In genomic region chr4:112231779-112232713, GRCh38 we compare ENCODE assay signal across 8 cellular contexts. TPM values are rescaled to one million over a fixed set of nuclear protein-coding genes. Genes with fewer than 3 reads are reported as not detected.
DNase-seq lines count a peak whose midpoint lies in the region; ATAC-seq and TF ChIP-seq lines count a peak whose summit lies in the region.

AP1AR (plus strand) TSS chr4:112231787; CDS start chr4:112232092, 305 bp downstream.

- no peak for TF ChIP-seq RAD21 in liver (IDR thresholded peaks at IDR 0.05)

- H3K9ac ChIP-seq in liver (ENCODE audit: low read depth in 1 of 2, low read length in 2 of 2): peak within 1 kb of the TSS; percentile 93 to 98

- peak within 1 kb of the TSS; percentile 80 to 95 (median 95) for H3K4me3 ChIP-seq in liver (ENCODE audit: low read depth in 1 of 3, low read length in 3 of 3)

- H3K27me3 ChIP-seq in liver (ENCODE audit: control insufficient read depth in 4 of 4, insufficient read depth in 4 of 4, low read length in 3 of 4): no peaks in the 10 kb centered on the region

- under 1% methylated on average over 70 of the region's 70 CpGs for WGBS in liver

- H3K9me3 ChIP-seq in liver (ENCODE audit: control insufficient read depth in 4 of 4, low read length in 3 of 4): no peaks in the 10 kb centered on the region

- peaks cover 2 to 14% (median 9%) of the 10 kb centered on the region in 4 donors for H3K4me1 ChIP-seq in liver (ENCODE audit: control insufficient read depth in 4 of 4, insufficient read depth in 4 of 4, low read length in 3 of 4)

- DNase-seq in C1 segment of cervical spinal cord (lab: John Stamatoyannopoulos, UW) (peak in 13 of 14 donors; percentile 55 to 91 (median 83)), NCI-H69 (lab: John Stamatoyannopoulos, UW) (peak; percentile 87), dermis blood vessel endothelial cell (peak; percentile 85)
- peak; percentile 59 to 63 for DNase-seq in activated CD4-positive, alpha-beta T cell treated with anti-CD3 and anti-CD28 coated beads, Interleukin-2, amount 50 U/mL, for 4 hours
- DNase-seq in stimulated activated CD4-positive, alpha-beta T cell treated with anti-CD3 and anti-CD28 coated beads, Interleukin-4, amount 100 ng/mL, for 4 hours: peak; percentile 66 to 74

- peak; percentile 12 for TF ChIP-seq CTCF in liver (IDR thresholded peaks at IDR 0.05; ENCODE audit: low read depth, low read length, missing input control)

- peak within 1 kb of the TSS; percentile 97 to 100 for H3K27ac ChIP-seq in liver (ENCODE audit: low read depth in 1 of 2, low read length in 2 of 2)

- H3K36me3 ChIP-seq in liver (ENCODE audit: control insufficient read depth in 4 of 4, insufficient read depth in 3 of 4, low read depth in 1 of 4, low read length in 3 of 4): no peaks in the 10 kb centered on the region

- peak; percentile 48 for ATAC-seq in HG03378 (IDR thresholded peaks at IDR 0.05; ENCODE audit: unreplicated experiment)

- TF ChIP-seq POLR2A in GM19099 (IDR thresholded peaks at IDR 0.05; ENCODE audit: extremely low read depth, insufficient read length, low read depth): peak; percentile 80

TF ChIP-seq in liver, 16 proteins besides CTCF, POLR2A, EP300 and RAD21:
- peak; percentile 72 for TF ChIP-seq TAF1 (conservative IDR thresholded peaks at IDR 0.05)
- TF ChIP-seq JUND (IDR thresholded peaks at IDR 0.05): no peak
TF ChIP-seq in liver: peak in this region for 1.

RNA-seq across cellular contexts. Expression of gene AP1AR, which starts in this region (rescaled TPM):
- total RNA-seq in dermis blood vessel endothelial cell (37.7 and 39.3 TPM in 2 replicates), liver (10 to 100 TPM in 1 of 2 donors, 1 to 10 TPM in 1; 7.6 to 14.7 TPM)
- 1 to 10 TPM; 7.6 to 8.0 TPM for polyA plus RNA-seq in liver

Comparison
In these comparisons a context has a peak if more than half of its experiments do, and no peak if none do; other contexts are left out.
1. Peak in every context shown above with its lines: DNase-seq, ATAC-seq, H3K4me3 ChIP-seq and H3K27ac ChIP-seq.